18 cellular contexts compared by ENCODE assay signal in the genomic region with DNA sequence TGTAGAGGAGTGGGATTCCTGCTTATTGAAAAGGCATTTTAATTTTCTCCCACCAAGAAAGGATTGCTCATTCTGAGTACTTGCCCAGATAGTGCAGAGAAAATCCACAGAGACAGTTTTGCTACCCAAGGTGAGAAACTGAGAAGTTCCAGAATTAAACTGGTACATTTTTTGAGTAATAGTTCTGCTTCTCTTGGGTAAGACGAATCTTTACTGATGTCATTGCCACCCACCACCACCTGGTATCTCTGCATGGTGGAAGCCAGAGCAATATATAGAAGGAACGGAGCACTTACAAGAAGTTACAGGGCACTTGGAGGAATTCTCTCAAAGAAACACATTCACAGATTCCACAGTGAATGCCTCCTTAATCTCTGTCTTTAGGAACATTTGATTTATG. TPM values are rescaled to one million over a fixed set of nuclear protein-coding genes. Genes with fewer than 3 reads are reported as not detected.
DNase-seq lines count a peak whose midpoint lies in the region; ATAC-seq and TF ChIP-seq lines count a peak whose summit lies in the region.
"Had no signal": no experiment of that assay in that cellular context is flagged by ENCODE, and none has a peak within 500 bp of the region (broad histone marks: within the 10 kb centered on the region; RNA-seq: fewer than 3 reads in every experiment).

No MANE protein-coding gene starts in this region.

- TF ChIP-seq CTCF in colonic mucosa (IDR thresholded peaks at IDR 0.05), result no peak

- no peaks in the 10 kb centered on the region for H3K9me3 ChIP-seq in colonic mucosa

- H3K4ac ChIP-seq in mesendoderm (ENCODE audit: low read depth, low read length), result no peak overlapping the region

- H2BK5ac ChIP-seq in mesendoderm (ENCODE audit: low read length), result no peak overlapping the region

- H2AK5ac ChIP-seq in mesendoderm (ENCODE audit: low read length), result no peak overlapping the region

- H3K4me3 Mint-ChIP-seq in activated naive CD8-positive, alpha-beta T cell treated with anti-CD3 and anti-CD28 coated beads, Interleukin-2, amount 50 U/mL, for 24 hours, result no peak overlapping the region
- no peak overlapping the region for H3K4me3 Mint-ChIP-seq in activated naive CD8-positive, alpha-beta T cell treated with anti-CD3 and anti-CD28 coated beads for 36 hours
- H3K4me3 Mint-ChIP-seq: B cell, H9, IgD-negative memory B cell had no signal

- intact Hi-C loops in colonic mucosa (cut with DNase I), result no loop called here

- no peak overlapping the region for H4K8ac ChIP-seq in mesendoderm (ENCODE audit: low read depth, low read length)

- no peaks in the 10 kb centered on the region for H3K4me1 ChIP-seq in mesendoderm (ENCODE audit: control insufficient read depth, low read depth, low read length)
- no peaks in the 10 kb centered on the region for H3K4me1 ChIP-seq in colonic mucosa

- H3K27ac Mint-ChIP-seq in activated naive CD8-positive, alpha-beta T cell treated with anti-CD3 and anti-CD28 coated beads, Interleukin-2, amount 50 U/mL, for 24 hours, result no peak overlapping the region
- no peak overlapping the region for H3K27ac Mint-ChIP-seq in activated naive CD8-positive, alpha-beta T cell treated with anti-CD3 and anti-CD28 coated beads for 36 hours
- H3K27ac Mint-ChIP-seq: B cell, H9, IgD-negative memory B cell had no signal

- H3K56ac ChIP-seq in mesendoderm (ENCODE audit: low read length), result no peak overlapping the region

- H3K36me3 ChIP-seq in mesendoderm (ENCODE audit: control insufficient read depth, insufficient read depth, low read length) (no peaks in the 10 kb centered on the region), colonic mucosa (no peaks in the 10 kb centered on the region)

- H3K27ac ChIP-seq in mesendoderm (ENCODE audit: low read depth, low read length) (no peak overlapping the region), colonic mucosa (no peak overlapping the region)
- H3K27ac ChIP-seq: PC-9, RWPE1 had no signal

- peak overlapping the region; percentile 6 for H2BK120ac ChIP-seq in mesendoderm (ENCODE audit: low read depth, low read length)

- no peak overlapping the region for H3K4me3 ChIP-seq in mesendoderm (ENCODE audit: low read length)
- H3K4me3 ChIP-seq in colonic mucosa, result no peak overlapping the region
- H3K4me3 ChIP-seq: PC-9 had no signal

- H3K9ac ChIP-seq in mesendoderm (ENCODE audit: low read length) (no peak overlapping the region), colonic mucosa (ENCODE audit: low read depth in 2 of 2, low read length in 2 of 2) (no peak overlapping the region)

- no peak overlapping the region for H3K4me2 ChIP-seq in mesendoderm (ENCODE audit: low read length)
- H3K4me2 ChIP-seq: PC-9 had no signal

- H4K5ac ChIP-seq in mesendoderm (ENCODE audit: low read length), result no peak overlapping the region

- H3K18ac ChIP-seq in mesendoderm (ENCODE audit: low read length), result no peak overlapping the region

- H3K4me1 Mint-ChIP-seq in activated naive CD8-positive, alpha-beta T cell treated with anti-CD3 and anti-CD28 coated beads, Interleukin-2, amount 50 U/mL, for 24 hours, result peaks cover 5% of the 10 kb centered on the region
- peaks cover 10% of the 10 kb centered on the region for H3K4me1 Mint-ChIP-seq in activated naive CD8-positive, alpha-beta T cell treated with anti-CD3 and anti-CD28 coated beads for 36 hours
- H3K4me1 Mint-ChIP-seq: H9 had no signal

- peaks cover 20% of the 10 kb centered on the region for H3K27me3 Mint-ChIP-seq in activated naive CD8-positive, alpha-beta T cell treated with anti-CD3 and anti-CD28 coated beads, Interleukin-2, amount 50 U/mL, for 24 hours
- peaks cover 14% of the 10 kb centered on the region for H3K27me3 Mint-ChIP-seq in activated naive CD8-positive, alpha-beta T cell treated with anti-CD3 and anti-CD28 coated beads for 36 hours

- no peaks in the 10 kb centered on the region for H3K79me2 ChIP-seq in mesendoderm (ENCODE audit: control insufficient read depth, insufficient read depth, low read length)

- ATAC-seq in activated naive CD8-positive, alpha-beta T cell treated with anti-CD3 and anti-CD28 coated beads, Interleukin-2, amount 50 U/mL, for 24 hours, result peak; percentile 20

- H3K36me3 Mint-ChIP-seq in activated naive CD8-positive, alpha-beta T cell treated with anti-CD3 and anti-CD28 coated beads, Interleukin-2, amount 50 U/mL, for 24 hours (ENCODE audit: low read depth), result no peaks in the 10 kb centered on the region
- H3K36me3 Mint-ChIP-seq in activated naive CD8-positive, alpha-beta T cell treated with anti-CD3 and anti-CD28 coated beads for 36 hours, result no peaks in the 10 kb centered on the region
- H3K36me3 Mint-ChIP-seq: IgD-negative memory B cell had no signal

- H2BK15ac ChIP-seq in mesendoderm (replicated peaks; ENCODE audit: low read depth), result no peak overlapping the region

- peak; percentile 4 to 21 for DNase-seq in activated CD4-positive, alpha-beta T cell treated with anti-CD3 and anti-CD28 coated beads, Interleukin-2, amount 50 U/mL, for 48 hours
- no peak for DNase-seq in activated CD4-positive, alpha-beta T cell treated with anti-CD3 and anti-CD28 coated beads for 4 hours
- DNase-seq in activated naive CD8-positive, alpha-beta T cell treated with anti-CD3 and anti-CD28 coated beads, Interleukin-2, amount 50 U/mL, for 24 hours, result no peak
- DNase-seq in activated naive CD8-positive, alpha-beta T cell treated with anti-CD3 and anti-CD28 coated beads for 36 hours, result no peak
- DNase-seq in mesendoderm, result no peak
- no peak for DNase-seq in colonic mucosa
- no peak for DNase-seq in NCI-H345 treated with DMSO at 0.1 percent for 48 hours (lab: John Stamatoyannopoulos, UW; ENCODE audit: unreplicated experiment)
- DNase-seq: DMS79 treated with DMSO at 0.1 percent for 48 hours, H9, Karpas-422, NCI-H1436 treated with DMSO at 0.1 percent for 48 hours, NCI-H2029, NCI-H345, NCI-H526, PC-9 had no signal

- H3K27me3 ChIP-seq in mesendoderm (ENCODE audit: insufficient read depth, low read length, poor library complexity), result no peaks in the 10 kb centered on the region
- no peaks in the 10 kb centered on the region for H3K27me3 ChIP-seq in colonic mucosa

- WGBS in mesendoderm (ENCODE audit: extremely low coverage, insufficient coverage, low lambda C conversion rate), result no CpG with 5 or more reads among the region's 2 CpGs

- H3K23ac ChIP-seq in mesendoderm (ENCODE audit: low read length), result no peak overlapping the region

- H3K9me3 Mint-ChIP-seq in activated naive CD8-positive, alpha-beta T cell treated with anti-CD3 and anti-CD28 coated beads, Interleukin-2, amount 50 U/mL, for 24 hours, result peaks cover 3% of the 10 kb centered on the region
- no peaks in the 10 kb centered on the region for H3K9me3 Mint-ChIP-seq in activated naive CD8-positive, alpha-beta T cell treated with anti-CD3 and anti-CD28 coated beads for 36 hours
- H3K9me3 Mint-ChIP-seq: H9 had no signal

- no peaks in the 10 kb centered on the region for H3K79me1 ChIP-seq in mesendoderm (ENCODE audit: low read length)

RNA-seq across cellular contexts. Expression of a gene that starts 20.7 kb away (rescaled TPM):
- total RNA-seq in activated naive CD8-positive, alpha-beta T cell treated with anti-CD3 and anti-CD28 coated beads for 36 hours, result 1 to 10 TPM; 3.4 to 3.9 TPM
- 19.1 TPM for polyA plus RNA-seq in mesendoderm (2013, experiment 1 of 2)
- 18.6 TPM for polyA plus RNA-seq in mesendoderm (2013, experiment 2 of 2)
- total RNA-seq in colonic mucosa, result 1 to 10 TPM; 2.7 to 9.5 TPM
- polyA plus RNA-seq: IgD-negative memory B cell had no signal

Comparison
In these comparisons a context has a peak if more than half of its experiments do, and no peak if none do; other contexts are left out.
1. DNase-seq: peak in activated CD4-positive, alpha-beta T cell treated with anti-CD3 and anti-CD28 coated beads, Interleukin-2, amount 50 U/mL, for 48 hours (2 of 2); none in activated CD4-positive, alpha-beta T cell treated with anti-CD3 and anti-CD28 coated beads for 4 hours (0 of 2), activated naive CD8-positive, alpha-beta T cell treated with anti-CD3 and anti-CD28 coated beads, Interleukin-2, amount 50 U/mL, for 24 hours (single experiment), activated naive CD8-positive, alpha-beta T cell treated with anti-CD3 and anti-CD28 coated beads for 36 hours (single experiment), mesendoderm (single experiment), colonic mucosa (single experiment) and NCI-H345 treated with DMSO at 0.1 percent for 48 hours (single experiment).